Comparison of ENCODE assay signal across 29 cellular contexts in genomic region chr3:37161351-37161750, GRCh38. TPM values are rescaled to one million over a fixed set of nuclear protein-coding genes. Genes with fewer than 3 reads are reported as not detected.
DNase-seq lines count a peak whose midpoint lies in the region; ATAC-seq and TF ChIP-seq lines count a peak whose summit lies in the region.
"Had no signal": no experiment of that assay in that cellular context is flagged by ENCODE, and none has a peak within 500 bp of the region (broad histone marks: within the 10 kb centered on the region; RNA-seq: fewer than 3 reads in every experiment).

No MANE protein-coding gene starts in this region.

- H3K36me3 ChIP-seq in gastrocnemius medialis, result no peaks in the 10 kb centered on the region
- H3K36me3 ChIP-seq: BE2C, breast epithelium, colonic mucosa had no signal

- in situ Hi-C loops in gastrocnemius medialis (cut with MboI; ENCODE audit: low sequenced_read_pairs in 4 of 4), result no loop called here

- H3K27me3 ChIP-seq in gastrocnemius medialis, result no peaks in the 10 kb centered on the region
- H3K27me3 ChIP-seq: BE2C, breast epithelium, colonic mucosa, gastroesophageal sphincter, SJCRH30, tibial nerve had no signal

- H3K4me3 Mint-ChIP-seq in stimulated activated naive CD8-positive, alpha-beta T cell treated with anti-CD3 and anti-CD28 coated beads, Interleukin-15, Interleukin-2, amounts not matched to agents 100 ng/mL and 50 ng/mL, for 24 hours, result no peak overlapping the region
- H3K4me3 Mint-ChIP-seq in activated naive CD8-positive, alpha-beta T cell, result no peak overlapping the region
- H3K4me3 Mint-ChIP-seq: naive B cell had no signal

- H3K4me3 ChIP-seq in gastrocnemius medialis, result no peak overlapping the region
- H3K4me3 ChIP-seq: breast epithelium, colonic mucosa, gastroesophageal sphincter, SJCRH30, tibial nerve had no signal

- no peak for TF ChIP-seq POLR2A in gastrocnemius medialis (IDR thresholded peaks at IDR 0.05)

- H3K4me1 ChIP-seq in gastrocnemius medialis, result peaks cover 0 to 49% of the 10 kb centered on the region in 2 donors
- H3K4me1 ChIP-seq: BE2C, breast epithelium, colonic mucosa had no signal

- TF ChIP-seq CTCF in gastrocnemius medialis (IDR thresholded peaks at IDR 0.05 in 4 of 5, conservative IDR thresholded peaks at IDR 0.05 in 1 of 5), result no peak

- H3K27me3 Mint-ChIP-seq in stimulated activated naive CD8-positive, alpha-beta T cell treated with anti-CD3 and anti-CD28 coated beads, Interleukin-15, Interleukin-2, amounts not matched to agents 100 ng/mL and 50 ng/mL, for 24 hours, result no peaks in the 10 kb centered on the region
- H3K27me3 Mint-ChIP-seq in activated naive CD8-positive, alpha-beta T cell, result no peaks in the 10 kb centered on the region
- H3K27me3 Mint-ChIP-seq: naive B cell had no signal

- H3K9me3 Mint-ChIP-seq in stimulated activated naive CD8-positive, alpha-beta T cell treated with anti-CD3 and anti-CD28 coated beads, Interleukin-15, Interleukin-2, amounts not matched to agents 100 ng/mL and 50 ng/mL, for 24 hours, result no peaks in the 10 kb centered on the region
- no peaks in the 10 kb centered on the region for H3K9me3 Mint-ChIP-seq in activated naive CD8-positive, alpha-beta T cell (ENCODE audit: low read depth)
- H3K9me3 Mint-ChIP-seq: naive B cell had no signal

- H3K27ac Mint-ChIP-seq in stimulated activated naive CD8-positive, alpha-beta T cell treated with anti-CD3 and anti-CD28 coated beads, Interleukin-15, Interleukin-2, amounts not matched to agents 100 ng/mL and 50 ng/mL, for 24 hours, result peak overlapping the region; percentile 90
- H3K27ac Mint-ChIP-seq in activated naive CD8-positive, alpha-beta T cell, result peak overlapping the region; percentile 51

- peaks cover 35% of the 10 kb centered on the region for H3K4me1 Mint-ChIP-seq in stimulated activated naive CD8-positive, alpha-beta T cell treated with anti-CD3 and anti-CD28 coated beads, Interleukin-15, Interleukin-2, amounts not matched to agents 100 ng/mL and 50 ng/mL, for 24 hours (ENCODE audit: low read depth)
- H3K4me1 Mint-ChIP-seq in activated naive CD8-positive, alpha-beta T cell (ENCODE audit: low read depth), result peaks cover 40% of the 10 kb centered on the region

- H3K9me3 ChIP-seq in gastrocnemius medialis, result no peaks in the 10 kb centered on the region
- H3K9me3 ChIP-seq: BE2C, breast epithelium, colonic mucosa, gastroesophageal sphincter, SJCRH30, tibial nerve had no signal

- no peak for DNase-seq in stimulated activated naive CD8-positive, alpha-beta T cell treated with anti-CD3 and anti-CD28 coated beads, Interleukin-15, Interleukin-2, amounts not matched to agents 100 U/mL and 50 U/mL, for 24 hours
- DNase-seq in fibroblast of peridontal ligament (ENCODE audit: extremely low read depth), result peak; percentile 65
- no peak for DNase-seq in stimulated activated naive CD4-positive, alpha-beta T cell (lab: John Stamatoyannopoulos, UW)
- no peak for DNase-seq in gastrocnemius medialis
- DNase-seq in ureter (ENCODE audit: low spot score), result no peak
- DNase-seq: activated CD4-positive, alpha-beta T cell treated with anti-CD3 and anti-CD28 coated beads for 1 hour; amygdala; BE2C; colonic mucosa; COR-L47; DMS79; effector memory CD4-positive, alpha-beta T cell; hypothalamus; MM.1S; naive B cell; NCI-H1417 treated with DMSO at 0.1 percent for 48 hours; NCI-H2081 treated with DMSO at 0.1 percent for 48 hours; NCI-H226; SJCRH30; T-helper 2 cell had no signal

- ATAC-seq in stimulated activated naive CD8-positive, alpha-beta T cell treated with anti-CD3 and anti-CD28 coated beads, Interleukin-15, Interleukin-2, amounts not matched to agents 100 U/mL and 50 U/mL, for 24 hours, result no peak
- ATAC-seq in gastrocnemius medialis (no peak), HG02763 (IDR thresholded peaks at IDR 0.05; ENCODE audit: unreplicated experiment) (no peak)
- ATAC-seq: esophagus mucosa, gastroesophageal sphincter, left lobe of liver had no signal

- intact Hi-C loops in gastrocnemius medialis (cut with DNase I; ENCODE audit: low total_unique reads), result no loop called here

- H3K27ac ChIP-seq in gastrocnemius medialis, result no peak overlapping the region
- H3K27ac ChIP-seq: breast epithelium, colonic mucosa, gastroesophageal sphincter, KMS-11, SJCRH30, tibial nerve had no signal

- H3K36me3 Mint-ChIP-seq in stimulated activated naive CD8-positive, alpha-beta T cell treated with anti-CD3 and anti-CD28 coated beads, Interleukin-15, Interleukin-2, amounts not matched to agents 100 ng/mL and 50 ng/mL, for 24 hours (ENCODE audit: low read depth), result peaks cover 36% of the 10 kb centered on the region
- H3K36me3 Mint-ChIP-seq in activated naive CD8-positive, alpha-beta T cell, result peaks cover 16% of the 10 kb centered on the region

RNA-seq across cellular contexts. Expression of gene LRRFIP2, which starts 13.0 kb away (rescaled TPM):
- 100 to 1,000 TPM in 2 of 4 donors, 10 to 100 TPM in 2; 85.7 to 103 (median 100.0) TPM for total RNA-seq in gastrocnemius medialis
- 54.6 TPM for total RNA-seq in ureter
